8 cellular contexts compared by ENCODE assay signal in the genomic region with DNA sequence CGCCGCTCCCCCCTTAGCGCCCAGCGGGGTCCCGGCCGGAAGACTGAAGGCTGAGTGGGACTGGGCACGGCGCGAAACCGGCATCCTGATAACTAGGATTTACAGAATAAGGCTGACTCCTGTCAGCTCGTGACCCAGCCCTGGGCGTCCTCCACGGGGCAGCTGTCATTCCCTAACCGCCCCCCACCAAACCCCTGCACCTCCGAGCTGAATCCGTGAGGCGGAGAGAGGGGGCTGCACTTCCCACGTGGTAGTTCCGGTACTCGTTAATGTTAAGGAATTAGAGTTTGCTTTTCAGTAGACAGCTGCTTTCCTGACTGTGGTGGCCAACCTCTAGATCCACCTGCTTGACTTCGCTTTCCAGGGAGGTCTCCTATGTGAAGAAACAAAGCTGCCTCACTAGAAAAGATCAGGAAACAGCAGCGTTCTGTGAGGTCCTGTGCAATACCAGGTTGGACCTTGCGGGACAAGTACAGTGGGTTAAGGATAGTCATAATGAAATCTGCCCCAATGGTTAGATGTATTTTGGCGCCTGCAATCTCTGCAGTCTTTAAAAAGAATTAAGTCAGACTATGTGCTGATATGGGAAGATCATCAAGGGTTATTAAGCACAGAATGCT. TPM values are rescaled to one million over a fixed set of nuclear protein-coding genes. Genes with fewer than 3 reads are reported as not detected.
DNase-seq lines count a peak whose midpoint lies in the region; ATAC-seq and TF ChIP-seq lines count a peak whose summit lies in the region.

No MANE protein-coding gene starts in this region.

- DNase-seq in NCI-H524 treated with DMSO at 0.1 percent for 48 hours (lab: John Stamatoyannopoulos, UW) (peak; percentile 78), cerebellum (ENCODE audit: low spot score) (peak; percentile 67), lower lobe of right lung (no peak), HCEC 1CT (no peak)

- ATAC-seq in GM19324 (IDR thresholded peaks at IDR 0.05; ENCODE audit: low FRiP score, unreplicated experiment) (peak; percentile 30), lower lobe of right lung (no peak), HG03025 (IDR thresholded peaks at IDR 0.05; ENCODE audit: low FRiP score, unreplicated experiment) (no peak)

- no peaks in the 10 kb centered on the region for H3K27me3 ChIP-seq in BLaER1 treated with 17β-estradiol and CSF1 and Interleukin-3, amounts not matched to agents 10 nM and 100 nM
- H3K27me3 ChIP-seq in lower lobe of right lung (ENCODE audit: low read depth) = no peaks in the 10 kb centered on the region

- H3K4me3 ChIP-seq in BLaER1 treated with 17β-estradiol and CSF1 and Interleukin-3, amounts not matched to agents 10 nM and 100 nM = peak overlapping the region; percentile 78 to 96 (median 89)
- H3K4me3 ChIP-seq in lower lobe of right lung = peak overlapping the region; percentile 94
- peak overlapping the region; percentile 63 for H3K4me3 ChIP-seq in urinary bladder (ENCODE audit: low read depth, low read length)

- no peaks in the 10 kb centered on the region for H3K9me3 ChIP-seq in BLaER1 treated with 17β-estradiol and CSF1 and Interleukin-3, amounts not matched to agents 10 nM and 100 nM (replicated peaks in 1 of 11)
- H3K9me3 ChIP-seq in lower lobe of right lung = no peaks in the 10 kb centered on the region

- peak overlapping the region; percentile 92 to 99 (median 98) for H3K9ac ChIP-seq in BLaER1 treated with 17β-estradiol and CSF1 and Interleukin-3, amounts not matched to agents 10 nM and 100 nM

- intact Hi-C loops in lower lobe of right lung (cut with DNase I) = no loop called here

- 1% methylated on average over 23 of the region's 24 CpGs for WGBS in urinary bladder

- peaks cover 0 to 30% (median 5%) of the 10 kb centered on the region in 11 experiments; a peak in 8 of 22 replicates for H4K20me1 ChIP-seq in BLaER1 treated with 17β-estradiol and CSF1 and Interleukin-3, amounts not matched to agents 10 nM and 100 nM

- peak overlapping the region; percentile 83 to 98 (median 96) for H3K4me2 ChIP-seq in BLaER1 treated with 17β-estradiol and CSF1 and Interleukin-3, amounts not matched to agents 10 nM and 100 nM

- H3K36me3 ChIP-seq in BLaER1 treated with 17β-estradiol and CSF1 and Interleukin-3, amounts not matched to agents 10 nM and 100 nM = peaks cover 5 to 21% (median 10%) of the 10 kb centered on the region in 11 experiments
- H3K36me3 ChIP-seq in lower lobe of right lung = peaks cover 15% of the 10 kb centered on the region
- peaks cover 1% of the 10 kb centered on the region for H3K36me3 ChIP-seq in urinary bladder (ENCODE audit: insufficient read depth)

- TF ChIP-seq CTCF in lower lobe of right lung (IDR thresholded peaks at IDR 0.05) = no peak

- H3K4me1 ChIP-seq in BLaER1 treated with 17β-estradiol and CSF1 and Interleukin-3, amounts not matched to agents 10 nM and 100 nM = peaks cover 43 to 67% (median 50%) of the 10 kb centered on the region in 10 experiments
- H3K4me1 ChIP-seq in lower lobe of right lung (peaks cover 43% of the 10 kb centered on the region), urinary bladder (ENCODE audit: insufficient read depth) (no peaks in the 10 kb centered on the region)

- H3K27ac ChIP-seq in BLaER1 treated with 17β-estradiol and CSF1 and Interleukin-3, amounts not matched to agents 10 nM and 100 nM = peak overlapping the region; percentile 92 to 99 (median 98)
- H3K27ac ChIP-seq in lower lobe of right lung (peak overlapping the region; percentile 100), urinary bladder (ENCODE audit: low read depth) (peak overlapping the region; percentile 92)

RNA-seq across cellular contexts. Expression of gene WBP2, which starts 1.0 kb away (rescaled TPM):
- total RNA-seq in cerebellum (26.0 TPM), lower lobe of right lung (145 TPM), urinary bladder (16.2 TPM)
- polyA plus RNA-seq in urinary bladder = 142 TPM

RNA-seq across cellular contexts. Expression of gene UNC13D, which starts 12.0 kb away (rescaled TPM):
- total RNA-seq in cerebellum = 1.6 TPM
- 118 TPM for total RNA-seq in lower lobe of right lung
- 10.6 TPM for total RNA-seq in urinary bladder
- 13.0 TPM for polyA plus RNA-seq in urinary bladder

RNA-seq across cellular contexts. Expression of gene TRIM47, which starts 22.2 kb away (rescaled TPM):
- total RNA-seq in cerebellum = 9.9 TPM
- total RNA-seq in lower lobe of right lung = 21.0 TPM
- 28.9 TPM for total RNA-seq in urinary bladder
- polyA plus RNA-seq in urinary bladder = 55.8 TPM

RNA-seq across cellular contexts. Expression of gene TRIM65, which starts 40.6 kb away (rescaled TPM):
- total RNA-seq in cerebellum (8.1 TPM), lower lobe of right lung (32.4 TPM), urinary bladder (15.2 TPM)
- polyA plus RNA-seq in urinary bladder = 21.5 TPM

RNA-seq across cellular contexts. Expression of gene MRPL38, which starts 48.5 kb away (rescaled TPM):
- total RNA-seq in cerebellum (27.0 TPM), lower lobe of right lung (68.9 TPM), urinary bladder (18.3 TPM)
- 61.3 TPM for polyA plus RNA-seq in urinary bladder

Comparison
In these comparisons a context has a peak if more than half of its experiments do, and no peak if none do; other contexts are left out.
1. DNase-seq: peak in NCI-H524 treated with DMSO at 0.1 percent for 48 hours (single experiment) and cerebellum (single experiment); none in lower lobe of right lung (single experiment) and HCEC 1CT (single experiment).
2. RNA of gene UNC13D, which starts 12.0 kb away (total RNA-seq): 118 TPM in lower lobe of right lung (single experiment); 10.6 TPM in urinary bladder (single experiment) and 1.6 TPM in cerebellum (single experiment); every median in the first group is over 10 times any median in the second.
3. Peak in every context shown above with its lines, with median percentiles within 50 percentile points of each other: H3K27ac ChIP-seq and H3K4me3 ChIP-seq.